Comparison of ENCODE assay signal across 8 cellular contexts in the genomic region with DNA sequence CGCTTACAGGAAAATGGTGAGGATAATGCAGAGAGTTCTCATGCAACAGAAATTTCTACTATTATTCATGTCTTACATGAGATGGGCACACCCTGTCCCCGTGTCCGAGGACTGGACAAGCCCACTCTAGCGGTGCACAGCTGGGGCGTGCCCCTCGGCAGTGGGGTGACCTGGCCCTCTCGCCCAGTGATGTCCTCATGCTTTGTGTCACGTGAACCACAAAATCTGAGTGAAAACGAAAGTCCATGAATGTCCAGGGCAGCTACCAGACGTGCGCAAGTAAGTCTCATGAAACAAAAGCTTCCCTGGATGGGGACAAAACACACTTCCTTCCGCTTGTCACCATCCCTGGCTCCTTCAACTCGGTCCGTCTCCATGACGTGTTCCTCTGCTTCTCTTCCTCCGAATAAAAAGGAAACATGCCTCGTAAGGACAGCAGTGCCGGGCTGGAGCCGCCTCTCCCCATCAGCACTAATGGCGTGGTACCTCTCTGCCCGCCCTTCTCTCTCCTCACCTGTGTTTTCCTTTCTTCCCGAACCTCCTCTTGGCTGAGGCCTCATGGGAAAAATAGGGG. TPM values are rescaled to one million over a fixed set of nuclear protein-coding genes. Genes with fewer than 3 reads are reported as not detected.
DNase-seq lines count a peak whose midpoint lies in the region; ATAC-seq and TF ChIP-seq lines count a peak whose summit lies in the region.

No MANE protein-coding gene starts in this region.

- H3K9me3 ChIP-seq in GM23248 (ENCODE audit: low read depth) = no peaks in the 10 kb centered on the region
- H3K9me3 ChIP-seq in right atrium auricular region = no peaks in the 10 kb centered on the region
- no peaks in the 10 kb centered on the region for H3K9me3 ChIP-seq in smooth muscle cell (replicated peaks; ENCODE audit: low read depth)

- H3K27me3 ChIP-seq in GM23248 (replicated peaks; ENCODE audit: insufficient read depth) (no peaks in the 10 kb centered on the region), right atrium auricular region (no peaks in the 10 kb centered on the region), smooth muscle cell (ENCODE audit: low read depth) (no peaks in the 10 kb centered on the region)

- no peaks in the 10 kb centered on the region for H3K79me2 ChIP-seq in GM23248 (ENCODE audit: insufficient read depth)
- H3K79me2 ChIP-seq in smooth muscle cell (ENCODE audit: low read depth) = no peaks in the 10 kb centered on the region

- H3K4me3 Mint-ChIP-seq in activated T-helper 17 cell treated with anti-CD3 and anti-CD28 coated beads, Interleukin-2, amount 50 U/mL, for 72 hours = peak overlapping the region; percentile 15

- H3K4me1 ChIP-seq in GM23248 (ENCODE audit: insufficient read depth) = peaks cover 17% of the 10 kb centered on the region
- H3K4me1 ChIP-seq in right atrium auricular region = peaks cover 0 to 19% of the 10 kb centered on the region in 2 donors
- peaks cover 6% of the 10 kb centered on the region for H3K4me1 ChIP-seq in smooth muscle cell (ENCODE audit: low read depth)

- H3K9me2 ChIP-seq in GM23248 (ENCODE audit: insufficient read depth) = no peaks in the 10 kb centered on the region

- H2AFZ ChIP-seq in GM23248 (peak overlapping the region; percentile 84), smooth muscle cell (ENCODE audit: low read depth) (peak overlapping the region; percentile 19)

- no peak for TF ChIP-seq CTCF in right atrium auricular region (IDR thresholded peaks at IDR 0.05)
- no peak for TF ChIP-seq CTCF in smooth muscle cell (IDR thresholded peaks at IDR 0.05; ENCODE audit: borderline replicate concordance, insufficient read depth, poor library complexity, severe bottlenecking)

- no peak overlapping the region for H3K27ac Mint-ChIP-seq in activated T-helper 17 cell treated with anti-CD3 and anti-CD28 coated beads, Interleukin-2, amount 50 U/mL, for 72 hours

- H4K20me1 ChIP-seq in GM23248 (ENCODE audit: insufficient read depth) (no peaks in the 10 kb centered on the region), smooth muscle cell (ENCODE audit: low read depth) (no peaks in the 10 kb centered on the region)

- H3K27ac ChIP-seq in GM23248 = peak overlapping the region; percentile 94
- peak overlapping the region; percentile 72 to 83 for H3K27ac ChIP-seq in right atrium auricular region
- peak overlapping the region; percentile 91 for H3K27ac ChIP-seq in smooth muscle cell (ENCODE audit: low read depth)

- H3K4me3 ChIP-seq in GM23248 = peak overlapping the region; percentile 67
- peak overlapping the region; percentile 8 to 44 for H3K4me3 ChIP-seq in right atrium auricular region
- peak overlapping the region; percentile 12 for H3K4me3 ChIP-seq in smooth muscle cell

- no peaks in the 10 kb centered on the region for H3K9me3 Mint-ChIP-seq in activated T-helper 17 cell treated with anti-CD3 and anti-CD28 coated beads, Interleukin-2, amount 50 U/mL, for 72 hours

- H3K9ac ChIP-seq in GM23248 = peak overlapping the region; percentile 87
- peak overlapping the region; percentile 81 for H3K9ac ChIP-seq in smooth muscle cell (ENCODE audit: low read depth)

- H3K36me3 ChIP-seq in GM23248 (ENCODE audit: low read depth) (no peaks in the 10 kb centered on the region), right atrium auricular region (no peaks in the 10 kb centered on the region), smooth muscle cell (ENCODE audit: low read depth) (no peaks in the 10 kb centered on the region)

- H3K27me3 Mint-ChIP-seq in activated T-helper 17 cell treated with anti-CD3 and anti-CD28 coated beads, Interleukin-2, amount 50 U/mL, for 72 hours = peaks cover 32% of the 10 kb centered on the region

- in situ Hi-C loops in GM23248 (cut with MboI) = no loop called here

- H3K4me2 ChIP-seq in GM23248 (ENCODE audit: unreplicated experiment) (peak overlapping the region; percentile 79), smooth muscle cell (peak overlapping the region; percentile 72)

- no peaks in the 10 kb centered on the region for H3K4me1 Mint-ChIP-seq in activated T-helper 17 cell treated with anti-CD3 and anti-CD28 coated beads, Interleukin-2, amount 50 U/mL, for 72 hours

- 80 to 82% methylated on average over 22 of the region's 22 CpGs for WGBS in GM23248 (ENCODE audit: low coverage in 1 of 2, low lambda C conversion rate in 2 of 2, missing lambda C conversion rate in 2 of 2), 2 experiments
- WGBS in smooth muscle cell (ENCODE audit: low lambda C conversion rate) = 92% methylated on average over 22 of the region's 22 CpGs

- H3K36me3 Mint-ChIP-seq in activated T-helper 17 cell treated with anti-CD3 and anti-CD28 coated beads, Interleukin-2, amount 50 U/mL, for 72 hours (ENCODE audit: low read depth) = no peaks in the 10 kb centered on the region

- ATAC-seq in activated T-helper 17 cell treated with anti-CD3 and anti-CD28 coated beads, Interleukin-2, amount 50 U/mL, for 72 hours (replicated peaks) = no peak
- no peak for ATAC-seq in GM21360 (IDR thresholded peaks at IDR 0.05; ENCODE audit: unreplicated experiment)

- H3F3A ChIP-seq in GM23248 (ENCODE audit: insufficient read depth) = peaks cover 17% of the 10 kb centered on the region
- H3F3A ChIP-seq in smooth muscle cell (ENCODE audit: low read depth) = peaks cover 17% of the 10 kb centered on the region

- DNase-seq in GM23248 (no peak), right atrium auricular region (ENCODE audit: low spot score) (no peak), smooth muscle cell (lab: John Stamatoyannopoulos, UW; ENCODE audit: unreplicated experiment) (no peak), SW 1271 (lab: John Stamatoyannopoulos, UW) (no peak), SHP77 treated with DMSO at 0.1 percent for 48 hours (lab: John Stamatoyannopoulos, UW) (no peak), KG1 (lab: John Stamatoyannopoulos, UW) (no peak)

RNA-seq across cellular contexts. Expression of gene ANKRD10, which starts 45.6 kb away (rescaled TPM):
- total RNA-seq in GM23248 (2014; rRNA removed; shearing (Covaris generic)) = 34.1 and 39.9 TPM in 2 replicates
- polyA plus RNA-seq in GM23248 (2016; fragmentation: Nextera tagmentation; extraction: Ambion mirVana) (33.4 and 42.7 TPM in 2 replicates), smooth muscle cell (31.0 and 42.8 TPM in 2 replicates)
- total RNA-seq in activated T-helper 17 cell treated with anti-CD3 and anti-CD28 coated beads, Interleukin-2, amount 50 U/mL, for 72 hours = 100 to 1,000 TPM; 180 to 207 TPM
- total RNA-seq in right atrium auricular region (10 to 100 TPM; 46.2 to 47.5 TPM), smooth muscle cell (61.8 and 77.4 TPM in 2 replicates)

Comparison
In these comparisons a context has a peak if more than half of its experiments do, and no peak if none do; other contexts are left out.
1. H3K4me3 ChIP-seq: peak in every context shown above with its lines; median percentile 67 in GM23248; 26 in right atrium auricular region; 12 in smooth muscle cell.